ENCODE assay signal across 11 cellular contexts in the genomic region with DNA sequence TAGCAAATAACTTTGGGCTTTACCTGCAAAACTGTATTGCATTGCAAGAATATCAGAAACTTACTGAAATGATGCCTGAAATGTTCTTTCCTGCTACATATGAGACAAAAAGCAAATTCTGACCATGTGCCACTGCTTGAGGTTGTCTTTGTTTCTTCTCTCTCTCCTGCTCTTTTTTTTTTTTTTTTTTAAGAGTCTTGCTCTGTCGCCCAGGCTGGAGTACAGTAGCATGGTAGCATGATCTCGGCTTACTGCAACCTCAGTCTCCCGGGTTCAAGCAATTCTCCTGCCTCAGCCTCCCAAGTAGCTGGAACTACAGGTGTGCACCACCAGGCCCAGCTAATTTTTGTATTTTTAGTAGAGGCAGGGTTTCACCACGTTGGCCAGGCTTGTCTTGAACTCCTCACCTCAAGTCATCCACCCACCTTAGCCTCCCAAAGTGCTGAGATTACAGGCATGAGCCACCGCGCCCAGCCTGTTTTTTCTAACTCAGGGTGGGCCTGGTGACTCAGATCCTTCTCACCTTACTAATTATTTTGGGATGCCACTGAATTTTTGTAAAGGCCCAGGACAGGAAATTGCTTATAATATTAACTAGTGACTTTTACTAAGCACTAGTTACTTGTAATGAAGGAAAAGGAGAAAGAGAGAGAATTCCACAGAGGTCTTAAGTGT. TPM values are rescaled to one million over a fixed set of nuclear protein-coding genes. Genes with fewer than 3 reads are reported as not detected.
A peak's percentile ranks its signal among the peaks of the same experiment; 100 is the strongest.
DNase-seq lines count a peak whose midpoint lies in the region; ATAC-seq, FAIRE-seq and TF ChIP-seq lines count a peak whose summit lies in the region.
"Had no signal": no experiment of that assay in that cellular context is flagged by ENCODE, and none has a peak within 500 bp of the region (broad histone marks: within the 10 kb centered on the region; RNA-seq: fewer than 3 reads in every experiment).

No MANE protein-coding gene starts in this region.

- H3K4me1 Mint-ChIP-seq in activated naive CD4-positive, alpha-beta T cell treated with anti-CD3 and anti-CD28 coated beads for 36 hours (ENCODE audit: low read depth) = peaks cover 15% of the 10 kb centered on the region

- no peak for ATAC-seq in HG03342 (IDR thresholded peaks at IDR 0.05; ENCODE audit: unreplicated experiment)

- WGBS in spleen, 5 donors = 71 to 79% (median 73%) methylated on average over 6 of the region's 6 CpGs

- peak overlapping the region; percentile 25 for H3K27ac Mint-ChIP-seq in activated naive CD4-positive, alpha-beta T cell treated with anti-CD3 and anti-CD28 coated beads for 36 hours

- H3K4me3 ChIP-seq in Karpas-422 (ENCODE audit: low read length) = no peak overlapping the region
- H3K4me3 ChIP-seq in bronchial epithelial cell (ENCODE audit: low read depth, low read length) = no peak overlapping the region
- peak overlapping the region in 1 of 8 donors; percentile 14 for H3K4me3 ChIP-seq in spleen
- H3K4me3 ChIP-seq: K562 had no signal

- peaks cover 7% of the 10 kb centered on the region for H3K9me3 Mint-ChIP-seq in activated naive CD4-positive, alpha-beta T cell treated with anti-CD3 and anti-CD28 coated beads for 36 hours

- H3K27me3 ChIP-seq in Karpas-422 (ENCODE audit: low read length) (no peaks in the 10 kb centered on the region), bronchial epithelial cell (ENCODE audit: control insufficient read depth, insufficient read depth, low read length) (no peaks in the 10 kb centered on the region), spleen (replicated peaks in 1 of 7) (no peaks in the 10 kb centered on the region)
- H3K27me3 ChIP-seq: colonic mucosa had no signal

- CTCF ChIA-PET in activated naive CD4-positive, alpha-beta T cell treated with anti-CD3 and anti-CD28 coated beads for 36 hours (lab: Charles Lee) = interaction anchor here (0.6 to 9.5 kb wide), 18 partner anchors 9 to 809 kb away, joined by 3 to 168 read pairs (median 4); partner anchors contain the start of gene PRKACB

- no peak for FAIRE-seq in bronchial epithelial cell (lab: Jason Lieb, UNC)

- no peaks in the 10 kb centered on the region for H3K27me3 Mint-ChIP-seq in activated naive CD4-positive, alpha-beta T cell treated with anti-CD3 and anti-CD28 coated beads for 36 hours (ENCODE audit: low read depth)

- H4K20me1 ChIP-seq in Karpas-422 (ENCODE audit: insufficient read depth, low read depth, low read length) = no peaks in the 10 kb centered on the region

- no peak overlapping the region for H3K9ac ChIP-seq in Karpas-422 (ENCODE audit: low read length)

- H3K27ac ChIP-seq in Karpas-422 (ENCODE audit: low read length) (no peak overlapping the region), spleen (peak overlapping the region in 5 of 8 donors; percentile 58 to 75 (median 63))
- H3K27ac ChIP-seq: SK-N-MC had no signal

- DNase-seq in activated naive CD4-positive, alpha-beta T cell treated with anti-CD3 and anti-CD28 coated beads for 36 hours = no peak
- no peak for DNase-seq in activated naive CD4-positive, alpha-beta T cell (lab: John Stamatoyannopoulos, UW)
- no peak for DNase-seq in Karpas-422
- peak; percentile 43 for DNase-seq in bronchial epithelial cell (ENCODE audit: low read depth)
- DNase-seq in spleen = no peak
- DNase-seq in NCI-H2227 (lab: John Stamatoyannopoulos, UW; ENCODE audit: unreplicated experiment) = no peak
- no peak for DNase-seq in RKO (ENCODE audit: low spot score)

- H3K9me2 ChIP-seq in Karpas-422 (replicated peaks; ENCODE audit: insufficient read depth, low read length) = no peaks in the 10 kb centered on the region

- TF ChIP-seq CTCF in bronchial epithelial cell (IDR thresholded peaks at IDR 0.05; ENCODE audit: insufficient read depth, low read length, severe bottlenecking) (no peak), spleen (IDR thresholded peaks at IDR 0.05 in 8 of 11, conservative IDR thresholded peaks at IDR 0.05 in 3 of 11) (no peak)

- no peaks in the 10 kb centered on the region for H3K36me3 ChIP-seq in Karpas-422 (ENCODE audit: insufficient read depth, low read length)
- no peaks in the 10 kb centered on the region for H3K36me3 ChIP-seq in bronchial epithelial cell (ENCODE audit: control insufficient read depth, insufficient read depth, low read length)
- no peaks in the 10 kb centered on the region for H3K36me3 ChIP-seq in spleen
- H3K36me3 ChIP-seq: colonic mucosa had no signal

- H3K4me2 ChIP-seq in Karpas-422 (ENCODE audit: low read depth, low read length, poor library complexity, severe bottlenecking) = peak overlapping the region; percentile 53

- H3K36me3 Mint-ChIP-seq in activated naive CD4-positive, alpha-beta T cell treated with anti-CD3 and anti-CD28 coated beads for 36 hours (ENCODE audit: low read depth) = peaks cover 2% of the 10 kb centered on the region

- H2AFZ ChIP-seq in Karpas-422 (ENCODE audit: low read length) = peak overlapping the region; percentile 66; the same call in 1 of the 2 replicates

- H3K9me3 ChIP-seq in Karpas-422 (ENCODE audit: low read length) (no peaks in the 10 kb centered on the region), spleen (peaks cover 0 to 14% (median 10%) of the 10 kb centered on the region in 8 donors)
- H3K9me3 ChIP-seq: colonic mucosa had no signal

- peak overlapping the region; percentile 63 for H3K4me3 Mint-ChIP-seq in activated naive CD4-positive, alpha-beta T cell treated with anti-CD3 and anti-CD28 coated beads for 36 hours

- intact Hi-C loops in activated naive CD4-positive, alpha-beta T cell treated with anti-CD3 and anti-CD28 coated beads for 36 hours (cut with micrococcal nuclease) = loop anchor here (1.0 to 2.0 kb wide), 8 partner anchors 45 to 529 kb away; partner anchors contain the start of genes CTBS, GNG5, RPF1 and SPATA1
- intact Hi-C loops in spleen (cut with DNase I; ENCODE audit: low total_unique reads) = loop anchor here (5.0 to 10.0 kb wide), 2 partner anchors 292 to 321 kb away; partner anchors contain the start of gene PRKACB

- peaks cover 18% of the 10 kb centered on the region for H3K4me1 ChIP-seq in Karpas-422 (ENCODE audit: low read length)
- H3K4me1 ChIP-seq in spleen = peaks cover 13 to 53% (median 43%) of the 10 kb centered on the region in 6 donors
- H3K4me1 ChIP-seq: colonic mucosa had no signal

- H3K79me2 ChIP-seq in Karpas-422 (ENCODE audit: low read length) = no peaks in the 10 kb centered on the region

- TF ChIP-seq POLR2A in spleen (IDR thresholded peaks at IDR 0.05) = no peak

RNA-seq across cellular contexts. Expression of gene DNASE2B, which starts 35.9 kb away (rescaled TPM):
- total RNA-seq in activated naive CD4-positive, alpha-beta T cell treated with anti-CD3 and anti-CD28 coated beads for 36 hours = not detected
- total RNA-seq in Karpas-422 (2014; rRNA removed; shearing (Covaris generic); ENCODE audit: low replicate concordance) = not detected in 2 replicates
- total RNA-seq in bronchial epithelial cell (not detected in 2 replicates), spleen (1 to 10 TPM in 1 of 7 donors, under 1 TPM in 4, not detected in 2; 0.32 to 1.7 (median 0.57) TPM)
- polyA plus RNA-seq in spleen = 1 to 10 TPM in 1 of 3 donors, under 1 TPM in 2; 0.13 to 4.6 (median 0.36) TPM
- total RNA-seq: K562 had no signal
- polyA plus RNA-seq: K562 had no signal

RNA-seq across cellular contexts. Expression of gene RPF1, which starts 44.8 kb away (rescaled TPM):
- 10 to 100 TPM; 57.2 to 57.6 TPM for total RNA-seq in activated naive CD4-positive, alpha-beta T cell treated with anti-CD3 and anti-CD28 coated beads for 36 hours
- total RNA-seq in Karpas-422 (2014; rRNA removed; shearing (Covaris generic); ENCODE audit: low replicate concordance) = 60.9 and 70.8 TPM in 2 replicates
- total RNA-seq in bronchial epithelial cell = 31.6 and 41.5 TPM in 2 replicates
- 10 to 100 TPM; 22.4 to 54.8 (median 26.5) TPM for total RNA-seq in spleen
- polyA plus RNA-seq in spleen = 10 to 100 TPM; 28.7 to 38.1 (median 29.8) TPM
